In genomic region chr4:52982246-52982950, GRCh38 we compare ENCODE assay signal across 8 cellular contexts.
DNase-seq lines count a peak whose midpoint lies in the region; ATAC-seq and TF ChIP-seq lines count a peak whose summit lies in the region.

No MANE protein-coding gene starts in this region.

- H3K27ac Mint-ChIP-seq in activated T-helper 17 cell treated with anti-CD3 and anti-CD28 coated beads, Interleukin-2, amount 50 U/mL, for 72 hours, result peak overlapping the region; percentile 4

- H3K9me3 Mint-ChIP-seq in activated T-helper 17 cell treated with anti-CD3 and anti-CD28 coated beads, Interleukin-2, amount 50 U/mL, for 72 hours, result no peaks in the 10 kb centered on the region

- H3K27me3 Mint-ChIP-seq in activated T-helper 17 cell treated with anti-CD3 and anti-CD28 coated beads, Interleukin-2, amount 50 U/mL, for 72 hours, result no peaks in the 10 kb centered on the region

- H3K27ac ChIP-seq in right cardiac atrium (ENCODE audit: low read length) (no peak overlapping the region), thyroid gland (no peak overlapping the region)

- TF ChIP-seq CTCF in GM12873 (IDR thresholded peaks at IDR 0.05; ENCODE audit: insufficient read depth, low read depth, low read length, missing control alignments), result peak; percentile 54
- peak in 5 of 6 experiments; percentile 18 to 66 (median 62) for TF ChIP-seq CTCF in thyroid gland (IDR thresholded peaks at IDR 0.05)

- TF ChIP-seq POLR2A in thyroid gland (IDR thresholded peaks at IDR 0.05), result no peak

- DNase-seq in NCI-H146 (lab: John Stamatoyannopoulos, UW) (peak; percentile 64), right cardiac atrium (no peak), thyroid gland (no peak)

- no peaks in the 10 kb centered on the region for H3K9me3 ChIP-seq in right cardiac atrium (ENCODE audit: control insufficient read depth, low read length)
- H3K9me3 ChIP-seq in thyroid gland, result no peaks in the 10 kb centered on the region

- intact Hi-C loops in right cardiac atrium (cut with DNase I) (loop anchor here (2.0 to 10.0 kb wide), 10 partner anchors 128 to 750 kb away; no protein-coding TSS in a partner anchor), thyroid gland (cut with DNase I) (loop anchor here (5.0 kb wide), 2 partner anchors 435 to 750 kb away; no protein-coding TSS in a partner anchor)

- no peak overlapping the region for H3K4me3 ChIP-seq in right cardiac atrium (ENCODE audit: low read length)
- no peak overlapping the region for H3K4me3 ChIP-seq in thyroid gland (replicated peaks in 1 of 3)

- H3K27me3 ChIP-seq in right cardiac atrium (ENCODE audit: control insufficient read depth, insufficient read depth) (no peaks in the 10 kb centered on the region), thyroid gland (no peaks in the 10 kb centered on the region)

- no peaks in the 10 kb centered on the region for H3K36me3 Mint-ChIP-seq in activated T-helper 17 cell treated with anti-CD3 and anti-CD28 coated beads, Interleukin-2, amount 50 U/mL, for 72 hours (ENCODE audit: low read depth)

- no peak for ATAC-seq in activated T-helper 17 cell treated with anti-CD3 and anti-CD28 coated beads, Interleukin-2, amount 50 U/mL, for 72 hours (replicated peaks)
- peak; percentile 83 to 89 for ATAC-seq in right cardiac atrium
- ATAC-seq in HG02973 (IDR thresholded peaks at IDR 0.05; ENCODE audit: unreplicated experiment), result no peak
- ATAC-seq in GM21526 (IDR thresholded peaks at IDR 0.05; ENCODE audit: low FRiP score, unreplicated experiment), result no peak
- no peak for ATAC-seq in HG03354 (IDR thresholded peaks at IDR 0.05; ENCODE audit: poor library complexity, severe bottlenecking, unreplicated experiment)

- H3K4me1 ChIP-seq in right cardiac atrium (ENCODE audit: control insufficient read depth, insufficient read depth, low read length) (no peaks in the 10 kb centered on the region), thyroid gland (no peaks in the 10 kb centered on the region)

- H3K4me3 Mint-ChIP-seq in activated T-helper 17 cell treated with anti-CD3 and anti-CD28 coated beads, Interleukin-2, amount 50 U/mL, for 72 hours, result no peak overlapping the region

- no peaks in the 10 kb centered on the region for H3K36me3 ChIP-seq in thyroid gland

- 62% methylated on average over 2 of the region's 2 CpGs for WGBS in right cardiac atrium
- 66 to 72% methylated on average over 2 of the region's 2 CpGs for WGBS in thyroid gland, 2 donors

- H3K4me1 Mint-ChIP-seq in activated T-helper 17 cell treated with anti-CD3 and anti-CD28 coated beads, Interleukin-2, amount 50 U/mL, for 72 hours, result no peaks in the 10 kb centered on the region

Comparison
In these comparisons a context has a peak if more than half of its experiments do, and no peak if none do; other contexts are left out.
1. ATAC-seq: peak in right cardiac atrium (2 of 2); none in activated T-helper 17 cell treated with anti-CD3 and anti-CD28 coated beads, Interleukin-2, amount 50 U/mL, for 72 hours (single experiment), HG02973 (single experiment), GM21526 (single experiment) and HG03354 (single experiment).